In genomic region chr1:205274041-205274691, GRCh38 we compare ENCODE assay signal across 1 cellular context.
TF ChIP-seq lines count a peak whose summit lies in the region.

No MANE protein-coding gene starts in this region.

TF ChIP-seq in H1, 55 proteins besides CTCF, POLR2A, EP300 and RAD21 (continued from another document):
- TF ChIP-seq ZNF274 (IDR thresholded peaks at IDR 0.05; ENCODE audit: borderline replicate concordance, extremely low read depth, low read length) (no peak), RBBP5 (IDR thresholded peaks at IDR 0.05; ENCODE audit: borderline replicate concordance, low read depth, low read length) (no peak), TEAD4 (IDR thresholded peaks at IDR 0.05; ENCODE audit: low read depth, low read length) (peak; percentile 98), TCF12 (IDR thresholded peaks at IDR 0.05; ENCODE audit: low read depth, low read length) (peak; percentile 91), USF2 (IDR thresholded peaks at IDR 0.05; ENCODE audit: low read length) (peak; percentile 38; the same call in 1 of the 2 replicates), GTF2F1 (IDR thresholded peaks at IDR 0.05; ENCODE audit: borderline replicate concordance, low read depth, low read length) (no peak)
